In genomic region chr6:42555477-42556457, GRCh38 we compare ENCODE assay signal across 11 cellular contexts. TPM values are rescaled to one million over a fixed set of nuclear protein-coding genes. Genes with fewer than 3 reads are reported as not detected.
DNase-seq lines count a peak whose midpoint lies in the region; ATAC-seq, FAIRE-seq and TF ChIP-seq lines count a peak whose summit lies in the region.
"Had no signal": no experiment of that assay in that cellular context is flagged by ENCODE, and none has a peak within 500 bp of the region (broad histone marks: within the 10 kb centered on the region; RNA-seq: fewer than 3 reads in every experiment).

No MANE protein-coding gene starts in this region.

- TF ChIP-seq EP300 in GM12878 (IDR thresholded peaks at IDR 0.05; ENCODE audit: borderline replicate concordance in 1 of 2, control insufficient read depth in 1 of 2, low read depth in 2 of 2, low read length in 2 of 2) (no peak), ovary (IDR thresholded peaks at IDR 0.05) (no peak)

- H2AFZ ChIP-seq in GM12878 (ENCODE audit: control insufficient read depth, low read depth, low read length) (no peak overlapping the region; the same call in 1 of the 2 replicates), neuronal stem cell (ENCODE audit: low read length) (peak overlapping the region; percentile 51)

- H3K4me1 ChIP-seq in GM12878 (ENCODE audit: control insufficient read depth, insufficient read depth, low read length) (no peaks in the 10 kb centered on the region), neuronal stem cell (ENCODE audit: control insufficient read depth in 2 of 2, insufficient read depth in 1 of 2, low read depth in 1 of 2, low read length in 2 of 2) (no peaks in the 10 kb centered on the region), ovary (ENCODE audit: insufficient read depth) (no peaks in the 10 kb centered on the region), vagina (peaks cover 5% of the 10 kb centered on the region)

- H3K27me3 ChIP-seq in GM12878 (replicated peaks in 1 of 2; ENCODE audit: control insufficient read depth in 2 of 2, insufficient read depth in 2 of 2, low read length in 1 of 2) (no peaks in the 10 kb centered on the region), neuronal stem cell (ENCODE audit: control insufficient read depth in 3 of 3, insufficient read depth in 3 of 3, low read depth in 1 of 3, low read length in 3 of 3) (no peaks in the 10 kb centered on the region), ovary (no peaks in the 10 kb centered on the region), vagina (no peaks in the 10 kb centered on the region)
- H3K27me3 ChIP-seq: tibial artery had no signal

- no peaks in the 10 kb centered on the region for H3K79me2 ChIP-seq in GM12878 (ENCODE audit: control insufficient read depth, insufficient read depth, low read length)

- no peak overlapping the region for H4K8ac ChIP-seq in neuronal stem cell (ENCODE audit: low read depth, low read length)

- CTCF ChIA-PET in GM12878 (lab: Yijun Ruan, JAX), result interaction anchor here (0.6 to 6.1 kb wide), 4 partner anchors 8 to 170 kb away, joined by 3 to 51 read pairs (median 8); partner anchors contain the start of gene UBR2

- H3K9ac ChIP-seq in GM12878 (ENCODE audit: control insufficient read depth, insufficient read depth, low read length), result no peak overlapping the region
- no peak overlapping the region for H3K9ac ChIP-seq in neuronal stem cell (ENCODE audit: low read depth, low read length, poor library complexity)

- ATAC-seq in GM12878, result peak; percentile 84
- ATAC-seq in omental fat pad (ENCODE audit: low FRiP score), result no peak
- ATAC-seq: left ventricle myocardium superior had no signal

- no peak overlapping the region for H3K4ac ChIP-seq in neuronal stem cell (ENCODE audit: low read length)

- TF ChIP-seq CTCF in GM12878 (IDR thresholded peaks at IDR 0.05 in 2 of 3, conservative IDR thresholded peaks at IDR 0.05 in 1 of 3; ENCODE audit: control insufficient read depth in 2 of 3, extremely low read depth in 1 of 3, insufficient read depth in 1 of 3, low read depth in 3 of 3, low read length in 3 of 3) (no peak), ovary (IDR thresholded peaks at IDR 0.05) (no peak), vagina (IDR thresholded peaks at IDR 0.05) (no peak), omental fat pad (IDR thresholded peaks at IDR 0.05) (no peak)

- no peak overlapping the region for H2BK120ac ChIP-seq in neuronal stem cell (ENCODE audit: low read depth, low read length)

- H2BK12ac ChIP-seq in neuronal stem cell (ENCODE audit: low read length), result no peak overlapping the region

- H3K9me3 ChIP-seq in GM12878 (replicated peaks; ENCODE audit: control insufficient read depth, insufficient read depth, low read length), result no peaks in the 10 kb centered on the region; the same call in 2 of the 3 replicates
- no peaks in the 10 kb centered on the region for H3K9me3 ChIP-seq in neuronal stem cell (replicated peaks in 1 of 2; ENCODE audit: control insufficient read depth in 2 of 2, insufficient read depth in 1 of 2, low read depth in 1 of 2, low read length in 2 of 2)
- H3K9me3 ChIP-seq in ovary, result no peaks in the 10 kb centered on the region
- H3K9me3 ChIP-seq in vagina, result no peaks in the 10 kb centered on the region
- H3K9me3 ChIP-seq: tibial artery had no signal

- no peak overlapping the region for H2BK5ac ChIP-seq in neuronal stem cell (ENCODE audit: low read length)

- no peak overlapping the region for H2AK5ac ChIP-seq in neuronal stem cell (ENCODE audit: low read depth, low read length)

- in situ Hi-C loops in GM12878 (cut with MboI), result no loop called here

- H3K23ac ChIP-seq in neuronal stem cell (ENCODE audit: low read depth, low read length, poor library complexity), result no peak overlapping the region

- H3K27ac ChIP-seq in GM12878 (ENCODE audit: control insufficient read depth, insufficient read depth), result no peak overlapping the region
- H3K27ac ChIP-seq in neuronal stem cell (replicated peaks; ENCODE audit: low read length), result no peak overlapping the region
- no peak overlapping the region for H3K27ac ChIP-seq in ovary
- H3K27ac ChIP-seq in vagina, result no peak overlapping the region
- H3K27ac ChIP-seq: tibial artery had no signal

- H3K36me3 ChIP-seq in GM12878 (ENCODE audit: control insufficient read depth in 2 of 2, insufficient read depth in 2 of 2, low read length in 1 of 2) (no peaks in the 10 kb centered on the region), neuronal stem cell (replicated peaks in 1 of 2; ENCODE audit: control insufficient read depth in 2 of 2, insufficient read depth in 2 of 2, low read length in 2 of 2) (no peaks in the 10 kb centered on the region), ovary (no peaks in the 10 kb centered on the region), vagina (no peaks in the 10 kb centered on the region)
- H3K36me3 ChIP-seq: tibial artery had no signal

- no peak overlapping the region for H2BK15ac ChIP-seq in neuronal stem cell (ENCODE audit: low read length)

- POLR2A ChIA-PET in GM12878 (lab: Charles Lee), result interaction anchor here (0.5 to 1.2 kb wide), 3 partner anchors 26 to 312 kb away, joined by 3 to 4 read pairs (median 3); no protein-coding TSS in a partner anchor

- TF ChIP-seq RAD21 in GM12878 (IDR thresholded peaks at IDR 0.05; ENCODE audit: insufficient read depth, low read depth, low read length), result no peak

- no peak overlapping the region for H3K14ac ChIP-seq in neuronal stem cell (ENCODE audit: low read length)

- BruUV-seq in GM12878 (replicated peaks; lab: Mats Ljungman, UMichigan), result no TSS peak

- H3K4me2 ChIP-seq in GM12878 (ENCODE audit: control insufficient read depth, insufficient read depth) (no peak overlapping the region), neuronal stem cell (ENCODE audit: insufficient read depth, low read length, poor library complexity, severe bottlenecking) (no peak overlapping the region)

- SMC1A ChIA-PET in GM12878 (lab: Charles Lee; ENCODE audit: uncharacterized antibody, unreplicated experiment), result interaction anchor here (1.1 to 1.7 kb wide), 3 partner anchors 9 to 166 kb away, joined by 3 to 6 read pairs (median 4); no protein-coding TSS in a partner anchor

- no peak overlapping the region for H3K18ac ChIP-seq in neuronal stem cell (ENCODE audit: low read length)

- H3K79me1 ChIP-seq in neuronal stem cell (ENCODE audit: low read depth, low read length), result no peaks in the 10 kb centered on the region

- DNase-seq in NOMO-1 treated with DMSO at 0.1 percent for 48 hours (lab: John Stamatoyannopoulos, UW; ENCODE audit: unreplicated experiment) (peak; percentile 21), NOMO-1 treated with dmso at 0.1 percent for 144 hours (lab: John Stamatoyannopoulos, UW; ENCODE audit: unreplicated experiment) (no peak), NCI-H2196 (lab: John Stamatoyannopoulos, UW; ENCODE audit: unreplicated experiment) (peak; percentile 86), GM12878 (ENCODE audit: low read depth, low spot score) (no peak), neuronal stem cell (ENCODE audit: low spot score) (no peak), ovary (no peak), vagina (ENCODE audit: extremely low spot score in 2 of 2) (no peak), omental fat pad (ENCODE audit: low spot score) (no peak)
- DNase-seq: left ventricle myocardium superior, NCI-H187 treated with DMSO at 0.1 percent for 48 hours, tibial artery had no signal

- no peak overlapping the region for H4K91ac ChIP-seq in neuronal stem cell (ENCODE audit: low read depth, low read length, poor library complexity)

- FAIRE-seq in GM12878 (lab: Jason Lieb, UNC), result no peak

- intact Hi-C loops in GM12878 (cut with micrococcal nuclease; ENCODE audit: unreplicated experiment) (no loop called here), ovary (cut with DNase I) (no loop called here), vagina (cut with DNase I) (no loop called here)

- H4K20me1 ChIP-seq in GM12878 (ENCODE audit: control insufficient read depth, insufficient read depth), result no peaks in the 10 kb centered on the region

- WGBS in GM12878 (ENCODE audit: insufficient coverage, insufficient replicate concordance, low lambda C conversion rate, missing lambda C conversion rate), result 57% methylated on average over 4 of the region's 4 CpGs
- no CpG with 5 or more reads among the region's 4 CpGs for WGBS in neuronal stem cell (ENCODE audit: extremely low coverage in 2 of 2, insufficient read length in 2 of 2, insufficient replicate concordance in 1 of 2), 2 donors
- 94 to 95% (median 94%) methylated on average over 4 of the region's 4 CpGs for WGBS in ovary, 3 donors

- H3K4me3 ChIP-seq in GM12878 (no peak overlapping the region), neuronal stem cell (ENCODE audit: low read length in 2 of 2) (no peak overlapping the region), ovary (no peak overlapping the region), vagina (no peak overlapping the region)
- H3K4me3 ChIP-seq: tibial artery had no signal

- RAD21 ChIA-PET in GM12878 (lab: Charles Lee; ENCODE audit: unreplicated experiment), result interaction anchor here (0.9 to 1.2 kb wide), 2 partner anchors 9 to 114 kb away, joined by 3 read pairs; no protein-coding TSS in a partner anchor

- TF ChIP-seq POLR2A in GM12878 (IDR thresholded peaks at IDR 0.05; ENCODE audit: low read depth, low read length) (no peak), ovary (IDR thresholded peaks at IDR 0.05) (no peak), vagina (IDR thresholded peaks at IDR 0.05) (no peak)

TF ChIP-seq in GM12878, 131 proteins besides CTCF, POLR2A, EP300 and RAD21:
- no peak for TF ChIP-seq NRF1 (conservative IDR thresholded peaks at IDR 0.05; ENCODE audit: low read depth, low read length)
- peak; percentile 20; the same call in 1 of the 3 replicates for TF ChIP-seq POU2F2 (IDR thresholded peaks at IDR 0.05; ENCODE audit: borderline replicate concordance, low read depth, low read length)

RNA-seq across cellular contexts. Expression of gene UBR2, which starts 8.1 kb away (rescaled TPM):
- total RNA-seq in GM12878 (2013; cell fraction: nucleolus; rRNA removed), result 83.3 and 89.2 TPM in 2 replicates
- 12.3 and 16.2 TPM in 2 replicates for total RNA-seq in GM12878 (2014; rRNA removed)
- total RNA-seq in GM12878 (2014; rRNA removed; fragmentation: Illumina TruSeq; extraction: Trizol), result 14.1 and 14.9 TPM in 2 replicates
- total RNA-seq in GM12878 (2021), result 14.2 and 14.3 TPM in 2 replicates
- 7.4 TPM for polyA plus RNA-seq in GM12878 (2011; ENCODE audit: low read depth)
- polyA plus RNA-seq in GM12878 (2011; rRNA removed), result 18.4 and 24.9 TPM in 2 replicates
- 7.3 and 8.6 TPM in 2 replicates for polyA plus RNA-seq in GM12878 (2011; cell fraction: cytosol; rRNA removed)
- polyA plus RNA-seq in GM12878 (2011; cell fraction: nucleus; rRNA removed), result 19.8 and 20.7 TPM in 2 replicates
- polyA plus RNA-seq in GM12878 (2012), result 8.6 and 11.7 TPM in 2 replicates
- polyA plus RNA-seq in GM12878 (2014; fragmentation: Illumina TruSeq; extraction: Trizol), result 10.6 and 14.1 TPM in 2 replicates
- polyA plus RNA-seq in GM12878 (2014; fragmentation: Nextera tagmentation; extraction: Ambion mirVana), result 1 to 10 TPM; 2.3 to 5.9 TPM
- 7.2 and 8.7 TPM in 2 replicates for polyA plus RNA-seq in GM12878 (2014; rRNA removed)
- polyA plus RNA-seq in GM12878 (2016; fragmentation: Nextera tagmentation; extraction: Ambion mirVana), result 1 to 10 TPM; 8.0 to 8.2 TPM
- 21.7 and 32.4 TPM in 2 replicates for polyA minus RNA-seq in GM12878 (2011; rRNA and poly(A)+ RNA removed)
- 6.9 and 8.4 TPM in 2 replicates for polyA minus RNA-seq in GM12878 (2011; cell fraction: cytosol; rRNA and poly(A)+ RNA removed)
- 12.6 and 18.4 TPM in 2 replicates for polyA minus RNA-seq in GM12878 (2011; cell fraction: nucleus; rRNA and poly(A)+ RNA removed)
- polyA plus RNA-seq in neuronal stem cell (2013, experiment 1 of 2), result 5.7 TPM
- 5.6 TPM for polyA plus RNA-seq in neuronal stem cell (2013, experiment 2 of 2)
- 10 to 100 TPM; 17.5 to 29.2 (median 24.1) TPM for total RNA-seq in ovary
- 10 to 100 TPM; 10.2 to 14.4 TPM for polyA plus RNA-seq in ovary
- 23.6 TPM for total RNA-seq in vagina
- total RNA-seq in omental fat pad, result 10 to 100 TPM; 20.8 to 42.9 (median 26.6) TPM

Comparison
In these comparisons a context has a peak if more than half of its experiments do, and no peak if none do; other contexts are left out.
1. DNase-seq: peak in NOMO-1 treated with DMSO at 0.1 percent for 48 hours (single experiment) and NCI-H2196 (single experiment); none in NOMO-1 treated with dmso at 0.1 percent for 144 hours (single experiment), GM12878 (single experiment), neuronal stem cell (single experiment), ovary (0 of 5), vagina (0 of 2) and omental fat pad (single experiment).